ENCODE assay signal across 7 cellular contexts in genomic region chr1:2759433-2759832, GRCh38. TPM values are rescaled to one million over a fixed set of nuclear protein-coding genes. Genes with fewer than 3 reads are reported as not detected.
DNase-seq lines count a peak whose midpoint lies in the region; ATAC-seq, FAIRE-seq and TF ChIP-seq lines count a peak whose summit lies in the region.
"Not testable (repeated sequence)": the region's sequence is repeated elsewhere in the genome, so short reads cannot be mapped to it uniquely, and the experiment has no call there.

No MANE protein-coding gene starts in this region.

- TF ChIP-seq CTCF in coronary artery (IDR thresholded peaks at IDR 0.05); kidney (IDR thresholded peaks at IDR 0.05; ENCODE audit: borderline replicate concordance, extremely low read depth, insufficient read depth); upper lobe of right lung (IDR thresholded peaks at IDR 0.05): not testable (repeated sequence)

- H3K36me3 Mint-ChIP-seq in activated CD8-positive, alpha-beta memory T cell treated with anti-CD3 and anti-CD28 coated beads, Interleukin-2, amount 10 ng/mL, durations not matched to agents 7 days and 5 days; natural killer cell treated with Interleukin-12 subunit alpha and Interleukin-12 subunit beta and Interleukin-15 and Interleukin-18, amount 100 ng/mL, for 72 hours: not testable (repeated sequence)

- not testable (repeated sequence) for H3K27me3 Mint-ChIP-seq in activated CD8-positive, alpha-beta memory T cell treated with anti-CD3 and anti-CD28 coated beads, Interleukin-2, amount 10 ng/mL, durations not matched to agents 7 days and 5 days; natural killer cell treated with Interleukin-12 subunit alpha and Interleukin-12 subunit beta and Interleukin-15 and Interleukin-18, amount 100 ng/mL, for 72 hours

- CTCF ChIA-PET in activated CD8-positive, alpha-beta memory T cell treated with anti-CD3 and anti-CD28 coated beads, Interleukin-2, amount 10 ng/mL, durations not matched to agents 7 days and 5 days (lab: Charles Lee): not testable (repeated sequence)

- DNase-seq in DMS53 (lab: John Stamatoyannopoulos, UW) (peak; percentile 15), NCI-H82 (lab: John Stamatoyannopoulos, UW) (peak; percentile 16), coronary artery (ENCODE audit: low spot score) (peak; percentile 71), kidney (peak; percentile 77), upper lobe of right lung (peak; percentile 63)
- DNase-seq in activated CD8-positive, alpha-beta memory T cell treated with anti-CD3 and anti-CD28 coated beads, Interleukin-2, amount 10 ng/mL, durations not matched to agents 7 days and 5 days: peak; percentile 39
- peak; percentile 57 for DNase-seq in natural killer cell treated with Interleukin-12 subunit alpha and Interleukin-12 subunit beta and Interleukin-15 and Interleukin-18, amount 100 ng/mL, for 72 hours (ENCODE audit: low spot score)

- H3K9me3 ChIP-seq in kidney (ENCODE audit: control insufficient read depth in 1 of 2, low read length in 2 of 2); upper lobe of right lung: not testable (repeated sequence)

- not testable (repeated sequence) for H3K4me1 Mint-ChIP-seq in activated CD8-positive, alpha-beta memory T cell treated with anti-CD3 and anti-CD28 coated beads, Interleukin-2, amount 10 ng/mL, durations not matched to agents 7 days and 5 days; natural killer cell treated with Interleukin-12 subunit alpha and Interleukin-12 subunit beta and Interleukin-15 and Interleukin-18, amount 100 ng/mL, for 72 hours (ENCODE audit: low read depth in 2 of 2)

- not testable (repeated sequence) for H3K27ac Mint-ChIP-seq in activated CD8-positive, alpha-beta memory T cell treated with anti-CD3 and anti-CD28 coated beads, Interleukin-2, amount 10 ng/mL, durations not matched to agents 7 days and 5 days; natural killer cell treated with Interleukin-12 subunit alpha and Interleukin-12 subunit beta and Interleukin-15 and Interleukin-18, amount 100 ng/mL, for 72 hours

- H3K27ac ChIP-seq in coronary artery; kidney (ENCODE audit: low read depth in 2 of 2, low read length in 2 of 2); upper lobe of right lung: not testable (repeated sequence)

- not testable (repeated sequence) for H3K4me1 ChIP-seq in kidney (ENCODE audit: control insufficient read depth in 1 of 2, insufficient read depth in 1 of 2, low read depth in 1 of 2, low read length in 2 of 2); upper lobe of right lung

- not testable (repeated sequence) for FAIRE-seq in kidney (lab: Jason Lieb, UNC)

- not testable (repeated sequence) for H3K4me3 Mint-ChIP-seq in activated CD8-positive, alpha-beta memory T cell treated with anti-CD3 and anti-CD28 coated beads, Interleukin-2, amount 10 ng/mL, durations not matched to agents 7 days and 5 days; natural killer cell treated with Interleukin-12 subunit alpha and Interleukin-12 subunit beta and Interleukin-15 and Interleukin-18, amount 100 ng/mL, for 72 hours

- not testable (repeated sequence) for H3K4me3 ChIP-seq in coronary artery; kidney (ENCODE audit: low read length in 2 of 2); upper lobe of right lung

- not testable (repeated sequence) for H3K9me3 Mint-ChIP-seq in activated CD8-positive, alpha-beta memory T cell treated with anti-CD3 and anti-CD28 coated beads, Interleukin-2, amount 10 ng/mL, durations not matched to agents 7 days and 5 days (ENCODE audit: low read depth); natural killer cell treated with Interleukin-12 subunit alpha and Interleukin-12 subunit beta and Interleukin-15 and Interleukin-18, amount 100 ng/mL, for 72 hours

- intact Hi-C loops in kidney (cut with DNase I); upper lobe of right lung (cut with DNase I): not testable (repeated sequence)

- not testable (repeated sequence) for H3K9ac ChIP-seq in kidney (ENCODE audit: low read length in 2 of 2)

- H3K27me3 ChIP-seq in upper lobe of right lung: not testable (repeated sequence)

- ATAC-seq in activated CD8-positive, alpha-beta memory T cell treated with anti-CD3 and anti-CD28 coated beads, Interleukin-2, amount 10 ng/mL, durations not matched to agents 7 days and 5 days; natural killer cell treated with Interleukin-12 subunit alpha and Interleukin-12 subunit beta and Interleukin-15 and Interleukin-18, amount 100 ng/mL, for 72 hours; upper lobe of right lung: not testable (repeated sequence)

- H3K36me3 ChIP-seq in kidney (ENCODE audit: control insufficient read depth in 1 of 2, insufficient read depth in 2 of 2, low read length in 2 of 2); upper lobe of right lung: not testable (repeated sequence)

RNA-seq across cellular contexts. Expression of gene TTC34, which starts 42.1 kb away (rescaled TPM):
- 1 to 10 TPM; 1.1 TPM for total RNA-seq in activated CD8-positive, alpha-beta memory T cell treated with anti-CD3 and anti-CD28 coated beads, Interleukin-2, amount 10 ng/mL, durations not matched to agents 7 days and 5 days
- total RNA-seq in kidney (2.4 TPM), upper lobe of right lung (1.3 TPM)
- polyA plus RNA-seq in kidney (ENCODE audit: insufficient read depth, low read depth, low replicate concordance): 0.15 TPM
- under 1 TPM; 0.40 to 0.56 TPM for total RNA-seq in natural killer cell treated with Interleukin-12 subunit alpha and Interleukin-12 subunit beta and Interleukin-15 and Interleukin-18, amount 100 ng/mL, for 72 hours

Comparison
In these comparisons a context has a peak if more than half of its experiments do, and no peak if none do; other contexts are left out.
1. DNase-seq: peak in every context shown above with its lines; median percentile 77 in kidney; 71 in coronary artery; 63 in upper lobe of right lung; 57 in natural killer cell treated with Interleukin-12 subunit alpha and Interleukin-12 subunit beta and Interleukin-15 and Interleukin-18, amount 100 ng/mL, for 72 hours; 39 in activated CD8-positive, alpha-beta memory T cell treated with anti-CD3 and anti-CD28 coated beads, Interleukin-2, amount 10 ng/mL, durations not matched to agents 7 days and 5 days; 16 in NCI-H82; 15 in DMS53.